ENCODE assay signal across 19 cellular contexts in the genomic region with DNA sequence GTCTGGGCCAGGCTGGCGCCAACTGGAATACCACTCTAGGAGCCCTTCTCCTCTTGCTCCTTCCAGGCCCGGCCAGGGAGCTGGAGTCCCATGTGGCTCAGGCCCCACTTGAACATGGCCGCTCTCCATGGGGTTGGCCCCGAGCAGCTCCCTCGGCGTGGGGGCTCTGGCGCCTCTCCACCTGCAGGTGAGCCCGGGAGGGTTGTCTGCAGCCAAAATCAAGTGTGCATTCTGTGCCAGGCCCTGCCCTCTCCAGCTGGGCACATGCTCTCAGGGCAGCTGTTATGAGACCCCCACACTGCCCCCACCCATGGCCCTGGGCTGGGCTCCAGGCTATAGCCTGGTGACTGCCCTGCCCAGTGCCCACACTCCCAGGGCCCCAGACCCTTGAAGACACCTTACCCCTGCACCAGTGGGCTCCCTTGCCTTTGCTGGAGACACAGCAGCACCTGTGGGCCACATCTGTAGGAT. TPM values are rescaled to one million over a fixed set of nuclear protein-coding genes. Genes with fewer than 3 reads are reported as not detected.
A peak's percentile ranks its signal among the peaks of the same experiment; 100 is the strongest.
DNase-seq lines count a peak whose midpoint lies in the region; ATAC-seq and TF ChIP-seq lines count a peak whose summit lies in the region.
"Had no signal": no experiment of that assay in that cellular context is flagged by ENCODE, and none has a peak within 500 bp of the region (broad histone marks: within the 10 kb centered on the region; RNA-seq: fewer than 3 reads in every experiment).

No MANE protein-coding gene starts in this region.

- DNase-seq in activated naive CD8-positive, alpha-beta T cell treated with anti-CD3 and anti-CD28 coated beads, Interleukin-2, amount 10 ng/mL, durations not matched to agents 7 days and 5 days = peak; percentile 21
- no peak for DNase-seq in activated naive CD8-positive, alpha-beta T cell treated with anti-CD3 and anti-CD28 coated beads for 36 hours
- DNase-seq in endodermal cell (peak; percentile 53), spleen (peak; percentile 69), prostate gland (ENCODE audit: low spot score) (no peak)
- no peak for DNase-seq in activated CD4-positive, alpha-beta T cell treated with anti-CD3 and anti-CD28 coated beads for 1 hour
- DNase-seq: BE2C; CD4-positive, CD25-positive, alpha-beta regulatory T cell; COR-L47; GDM1; GM23248; HCEC 1CT; NCI-H1417 treated with DMSO at 0.1 percent for 48 hours; NCI-H1930; NCI-H345; NCI-H524 treated with DMSO at 0.1 percent for 48 hours; PC-9 had no signal

- H3K9me3 ChIP-seq in endodermal cell (ENCODE audit: control insufficient read depth, low read length) = no peaks in the 10 kb centered on the region
- H3K9me3 ChIP-seq in mesodermal cell (ENCODE audit: control insufficient read depth, low read length) = no peaks in the 10 kb centered on the region
- no peaks in the 10 kb centered on the region for H3K9me3 ChIP-seq in spleen
- H3K9me3 ChIP-seq in prostate gland = no peaks in the 10 kb centered on the region
- H3K9me3 ChIP-seq: BE2C had no signal

- H3K4me3 Mint-ChIP-seq in activated naive CD8-positive, alpha-beta T cell treated with anti-CD3 and anti-CD28 coated beads, Interleukin-2, amount 10 ng/mL, durations not matched to agents 7 days and 5 days = no peak overlapping the region
- H3K4me3 Mint-ChIP-seq in activated naive CD8-positive, alpha-beta T cell treated with anti-CD3 and anti-CD28 coated beads for 36 hours = no peak overlapping the region
- no peak overlapping the region for H3K4me3 Mint-ChIP-seq in endodermal cell
- H3K4me3 Mint-ChIP-seq: CD4-positive, CD25-positive, alpha-beta regulatory T cell had no signal

- H3K27ac Mint-ChIP-seq in activated naive CD8-positive, alpha-beta T cell treated with anti-CD3 and anti-CD28 coated beads, Interleukin-2, amount 10 ng/mL, durations not matched to agents 7 days and 5 days = no peak overlapping the region
- H3K27ac Mint-ChIP-seq in activated naive CD8-positive, alpha-beta T cell treated with anti-CD3 and anti-CD28 coated beads for 36 hours = no peak overlapping the region
- no peak overlapping the region for H3K27ac Mint-ChIP-seq in endodermal cell
- H3K27ac Mint-ChIP-seq: CD4-positive, CD25-positive, alpha-beta regulatory T cell had no signal

- H3K36me3 ChIP-seq in endodermal cell (ENCODE audit: control insufficient read depth, insufficient read depth, low read length) (no peaks in the 10 kb centered on the region), mesodermal cell (ENCODE audit: control insufficient read depth, insufficient read depth, low read length) (no peaks in the 10 kb centered on the region), spleen (no peaks in the 10 kb centered on the region), prostate gland (no peaks in the 10 kb centered on the region)
- H3K36me3 ChIP-seq: BE2C had no signal

- peaks cover 40% of the 10 kb centered on the region for H3K27me3 Mint-ChIP-seq in activated naive CD8-positive, alpha-beta T cell treated with anti-CD3 and anti-CD28 coated beads, Interleukin-2, amount 10 ng/mL, durations not matched to agents 7 days and 5 days
- peaks cover 3% of the 10 kb centered on the region for H3K27me3 Mint-ChIP-seq in activated naive CD8-positive, alpha-beta T cell treated with anti-CD3 and anti-CD28 coated beads for 36 hours
- peaks cover 4% of the 10 kb centered on the region for H3K27me3 Mint-ChIP-seq in endodermal cell (ENCODE audit: insufficient read depth)
- H3K27me3 Mint-ChIP-seq: CD4-positive, CD25-positive, alpha-beta regulatory T cell had no signal

- H3K27ac ChIP-seq in endodermal cell (ENCODE audit: low read depth, low read length) (no peak overlapping the region), mesodermal cell (ENCODE audit: low read depth, low read length, severe bottlenecking) (peak overlapping the region; percentile 94), spleen (no peak overlapping the region), prostate gland (no peak overlapping the region)
- H3K27ac ChIP-seq: GM23248, PC-9 had no signal

- H3K4me1 ChIP-seq in endodermal cell (ENCODE audit: control insufficient read depth, insufficient read depth, low read length) (peaks cover 4% of the 10 kb centered on the region), mesodermal cell (ENCODE audit: control insufficient read depth, insufficient read depth, low read length, poor library complexity, severe bottlenecking) (peaks cover 42% of the 10 kb centered on the region), spleen (peaks cover 0 to 2% (median under 1%) of the 10 kb centered on the region in 6 donors), prostate gland (replicated peaks) (no peaks in the 10 kb centered on the region)
- H3K4me1 ChIP-seq: BE2C had no signal

- no peak overlapping the region for H3K9ac ChIP-seq in endodermal cell (ENCODE audit: extremely low read depth, low read length, poor library complexity, severe bottlenecking)
- H3K9ac ChIP-seq: GM23248 had no signal

- no peak for TF ChIP-seq POLR2A in spleen (IDR thresholded peaks at IDR 0.05)
- no peak for TF ChIP-seq POLR2A in prostate gland (IDR thresholded peaks at IDR 0.05)

- H3K4me1 Mint-ChIP-seq in activated naive CD8-positive, alpha-beta T cell treated with anti-CD3 and anti-CD28 coated beads, Interleukin-2, amount 10 ng/mL, durations not matched to agents 7 days and 5 days = no peaks in the 10 kb centered on the region
- H3K4me1 Mint-ChIP-seq in activated naive CD8-positive, alpha-beta T cell treated with anti-CD3 and anti-CD28 coated beads for 36 hours = no peaks in the 10 kb centered on the region
- H3K4me1 Mint-ChIP-seq in endodermal cell = peaks cover 17% of the 10 kb centered on the region
- H3K4me1 Mint-ChIP-seq: CD4-positive, CD25-positive, alpha-beta regulatory T cell had no signal

- POLR2A ChIA-PET in activated naive CD8-positive, alpha-beta T cell treated with anti-CD3 and anti-CD28 coated beads, Interleukin-2, amount 10 ng/mL, durations not matched to agents 7 days and 5 days (lab: Charles Lee) = no interaction called here

- H3K27me3 ChIP-seq in endodermal cell (ENCODE audit: control insufficient read depth, insufficient read depth, low read length, poor library complexity, severe bottlenecking) (no peaks in the 10 kb centered on the region), spleen (replicated peaks in 1 of 7) (peaks cover 0 to 11% (median 0%) of the 10 kb centered on the region in 7 donors), prostate gland (replicated peaks; ENCODE audit: insufficient read depth) (no peaks in the 10 kb centered on the region)
- H3K27me3 ChIP-seq: BE2C had no signal

- TF ChIP-seq CTCF in endodermal cell (conservative IDR thresholded peaks at IDR 0.05) (no peak), spleen (IDR thresholded peaks at IDR 0.05 in 8 of 11, conservative IDR thresholded peaks at IDR 0.05 in 3 of 11) (no peak), prostate gland (IDR thresholded peaks at IDR 0.05) (no peak)

- no peak for ATAC-seq in activated naive CD8-positive, alpha-beta T cell treated with anti-CD3 and anti-CD28 coated beads, Interleukin-2, amount 10 ng/mL, durations not matched to agents 7 days and 5 days (ENCODE audit: low read depth)
- ATAC-seq in esophagus mucosa = no peak

- intact Hi-C loops in spleen (cut with DNase I; ENCODE audit: low total_unique reads) = no loop called here
- intact Hi-C loops in prostate gland (cut with DNase I) = no loop called here

- 93 to 97% methylated on average over 6 to 8 of the region's 8 CpGs for WGBS in endodermal cell (ENCODE audit: insufficient coverage in 1 of 2, insufficient read length in 1 of 2), 2 experiments
- 97 to 100% methylated on average over 7 to 8 of the region's 8 CpGs for WGBS in mesodermal cell (ENCODE audit: insufficient coverage in 2 of 2), 2 experiments
- 81 to 96% (median 92%) methylated on average over 7 to 8 of the region's 8 CpGs for WGBS in spleen, 5 donors
- WGBS in prostate gland = 82% methylated on average over 8 of the region's 8 CpGs

- H3K9me3 Mint-ChIP-seq in activated naive CD8-positive, alpha-beta T cell treated with anti-CD3 and anti-CD28 coated beads, Interleukin-2, amount 10 ng/mL, durations not matched to agents 7 days and 5 days = no peaks in the 10 kb centered on the region
- H3K9me3 Mint-ChIP-seq in activated naive CD8-positive, alpha-beta T cell treated with anti-CD3 and anti-CD28 coated beads for 36 hours = no peaks in the 10 kb centered on the region
- H3K9me3 Mint-ChIP-seq in endodermal cell = peaks cover 11% of the 10 kb centered on the region

- no peak overlapping the region for H3K4me3 ChIP-seq in endodermal cell (ENCODE audit: low read length)
- no peak overlapping the region for H3K4me3 ChIP-seq in mesodermal cell (ENCODE audit: extremely low read depth, insufficient read depth, low read length, poor library complexity, severe bottlenecking)
- H3K4me3 ChIP-seq in spleen = no peak overlapping the region
- no peak overlapping the region for H3K4me3 ChIP-seq in prostate gland
- H3K4me3 ChIP-seq: GM23248, PC-9 had no signal

- H3K36me3 Mint-ChIP-seq in activated naive CD8-positive, alpha-beta T cell treated with anti-CD3 and anti-CD28 coated beads, Interleukin-2, amount 10 ng/mL, durations not matched to agents 7 days and 5 days = no peaks in the 10 kb centered on the region
- H3K36me3 Mint-ChIP-seq in activated naive CD8-positive, alpha-beta T cell treated with anti-CD3 and anti-CD28 coated beads for 36 hours = no peaks in the 10 kb centered on the region
- peaks cover 7% of the 10 kb centered on the region for H3K36me3 Mint-ChIP-seq in endodermal cell (ENCODE audit: low read depth)
- H3K36me3 Mint-ChIP-seq: CD4-positive, CD25-positive, alpha-beta regulatory T cell had no signal

RNA-seq across cellular contexts. Expression of gene HS6ST1, which starts 45.8 kb away (rescaled TPM):
- total RNA-seq in activated naive CD8-positive, alpha-beta T cell treated with anti-CD3 and anti-CD28 coated beads, Interleukin-2, amount 10 ng/mL, durations not matched to agents 7 days and 5 days = 10 to 100 TPM; 10.1 to 11.4 TPM
- 10 to 100 TPM; 16.1 to 17.4 TPM for total RNA-seq in activated naive CD8-positive, alpha-beta T cell treated with anti-CD3 and anti-CD28 coated beads for 36 hours
- 100 to 1,000 TPM in 1 of 2 donors, 10 to 100 TPM in 1; 93.0 to 106 TPM for total RNA-seq in endodermal cell
- 81.5 TPM for polyA plus RNA-seq in endodermal cell (2013, experiment 1 of 2)
- polyA plus RNA-seq in endodermal cell (2013, experiment 2 of 2) = 79.0 TPM
- 22.0 TPM for polyA plus RNA-seq in mesodermal cell (2013, experiment 1 of 2)
- 18.4 TPM for polyA plus RNA-seq in mesodermal cell (2013, experiment 2 of 2)
- total RNA-seq in spleen = 10 to 100 TPM; 52.2 to 99.5 (median 66.7) TPM
- 10 to 100 TPM in 1 of 3 donors, 1 to 10 TPM in 2; 7.2 to 24.7 (median 9.2) TPM for polyA plus RNA-seq in spleen
- 100 to 1,000 TPM in 1 of 2 donors, 10 to 100 TPM in 1; 69.0 to 233 TPM for total RNA-seq in prostate gland
- total RNA-seq in esophagus mucosa = 30.8 TPM

Comparison
In these comparisons a context has a peak if more than half of its experiments do, and no peak if none do; other contexts are left out.
1. DNase-seq: peak in activated naive CD8-positive, alpha-beta T cell treated with anti-CD3 and anti-CD28 coated beads, Interleukin-2, amount 10 ng/mL, durations not matched to agents 7 days and 5 days (single experiment), endodermal cell (single experiment) and spleen (single experiment); none in activated naive CD8-positive, alpha-beta T cell treated with anti-CD3 and anti-CD28 coated beads for 36 hours (single experiment), activated CD4-positive, alpha-beta T cell treated with anti-CD3 and anti-CD28 coated beads for 1 hour (single experiment) and prostate gland (single experiment).